ENCODE assay signal across 17 cellular contexts in genomic region chr7:47404005-47404404, GRCh38.
DNase-seq lines count a peak whose midpoint lies in the region; ATAC-seq and TF ChIP-seq lines count a peak whose summit lies in the region.
"Had no signal": no experiment of that assay in that cellular context is flagged by ENCODE, and none has a peak within 500 bp of the region (broad histone marks: within the 10 kb centered on the region; RNA-seq: fewer than 3 reads in every experiment).

No MANE protein-coding gene starts in this region.

- CTCF ChIA-PET in CD4-positive, alpha-beta T cell (lab: Charles Lee), result no interaction called here
- CTCF ChIA-PET in activated CD8-positive, alpha-beta memory T cell treated with anti-CD3 and anti-CD28 coated beads, Interleukin-2, amount 10 ng/mL, durations not matched to agents 7 days and 5 days (lab: Charles Lee), result no interaction called here

- H3K27ac ChIP-seq in CD4-positive, alpha-beta T cell (ENCODE audit: low read depth, low read length), result no peak overlapping the region
- H3K27ac ChIP-seq: neutrophil had no signal

- no peaks in the 10 kb centered on the region for H3K9me3 Mint-ChIP-seq in CD4-positive, alpha-beta T cell
- H3K9me3 Mint-ChIP-seq in naive thymus-derived CD8-positive, alpha-beta T cell, result no peaks in the 10 kb centered on the region
- H3K9me3 Mint-ChIP-seq in activated CD8-positive, alpha-beta memory T cell treated with anti-CD3 and anti-CD28 coated beads, Interleukin-2, amount 10 ng/mL, durations not matched to agents 7 days and 5 days (ENCODE audit: low read depth), result no peaks in the 10 kb centered on the region
- H3K9me3 Mint-ChIP-seq: dendritic cell treated with granulocyte-macrophage colony-stimulating factor and Interleukin-4, amounts not matched to agents 40 ng/mL and 50 ng/mL, for 4 days had no signal

- peak overlapping the region; percentile 16 for H3K27ac Mint-ChIP-seq in CD4-positive, alpha-beta T cell
- H3K27ac Mint-ChIP-seq in naive thymus-derived CD8-positive, alpha-beta T cell, result peak overlapping the region in 7 of 10 donors; percentile 1 to 91 (median 54)
- no peak overlapping the region for H3K27ac Mint-ChIP-seq in activated CD8-positive, alpha-beta memory T cell treated with anti-CD3 and anti-CD28 coated beads, Interleukin-2, amount 10 ng/mL, durations not matched to agents 7 days and 5 days
- H3K27ac Mint-ChIP-seq: dendritic cell treated with granulocyte-macrophage colony-stimulating factor and Interleukin-4, amounts not matched to agents 40 ng/mL and 50 ng/mL, for 4 days had no signal

- no peaks in the 10 kb centered on the region for H3K27me3 ChIP-seq in CD4-positive, alpha-beta T cell (ENCODE audit: control insufficient read depth, insufficient read depth, low read length)
- H3K27me3 ChIP-seq: gastroesophageal sphincter, neutrophil had no signal

- in situ Hi-C loops in GM13977 (cut with MboI; ENCODE audit: low pct_unique_long_range_greater_than_20kb, low sequenced_read_pairs, unreplicated experiment), result no loop called here

- ATAC-seq in CD4-positive, alpha-beta T cell (ENCODE audit: poor library complexity), result peak; percentile 61
- ATAC-seq in naive thymus-derived CD8-positive, alpha-beta T cell, result peak; percentile 63 to 81
- ATAC-seq in activated CD8-positive, alpha-beta memory T cell treated with anti-CD3 and anti-CD28 coated beads, Interleukin-2, amount 10 ng/mL, durations not matched to agents 7 days and 5 days, result no peak
- ATAC-seq in GM18870 (IDR thresholded peaks at IDR 0.05; ENCODE audit: unreplicated experiment), result no peak
- ATAC-seq: gastroesophageal sphincter, left cardiac atrium had no signal

- DNase-seq in CD1c-positive myeloid dendritic cell (ENCODE audit: extremely low spot score) (peak; percentile 9), amniotic epithelial cell (ENCODE audit: low read depth) (peak; percentile 93), NCI-H128 (lab: John Stamatoyannopoulos, UW; ENCODE audit: unreplicated experiment) (no peak), GM13977 (ENCODE audit: low spot score) (no peak)
- DNase-seq in CD4-positive, alpha-beta T cell, result no peak
- DNase-seq in naive thymus-derived CD8-positive, alpha-beta T cell, result peak in 6 of 10 donors; percentile 3 to 55 (median 36)
- DNase-seq in activated CD8-positive, alpha-beta memory T cell treated with anti-CD3 and anti-CD28 coated beads, Interleukin-2, amount 10 ng/mL, durations not matched to agents 7 days and 5 days, result no peak
- DNase-seq: AML-193, EL, left cardiac atrium, NCI-H187 treated with DMSO at 0.1 percent for 48 hours, NCI-H446, SW 1271 had no signal

- peak overlapping the region; percentile 9 for H3K4me3 Mint-ChIP-seq in CD4-positive, alpha-beta T cell
- H3K4me3 Mint-ChIP-seq in naive thymus-derived CD8-positive, alpha-beta T cell, result peak overlapping the region in 5 of 10 donors; percentile 17 to 47 (median 42)
- H3K4me3 Mint-ChIP-seq in activated CD8-positive, alpha-beta memory T cell treated with anti-CD3 and anti-CD28 coated beads, Interleukin-2, amount 10 ng/mL, durations not matched to agents 7 days and 5 days, result no peak overlapping the region
- H3K4me3 Mint-ChIP-seq: dendritic cell treated with granulocyte-macrophage colony-stimulating factor and Interleukin-4, amounts not matched to agents 40 ng/mL and 50 ng/mL, for 4 days had no signal

- no peaks in the 10 kb centered on the region for H3K27me3 Mint-ChIP-seq in CD4-positive, alpha-beta T cell
- H3K27me3 Mint-ChIP-seq in naive thymus-derived CD8-positive, alpha-beta T cell, result no peaks in the 10 kb centered on the region
- no peaks in the 10 kb centered on the region for H3K27me3 Mint-ChIP-seq in activated CD8-positive, alpha-beta memory T cell treated with anti-CD3 and anti-CD28 coated beads, Interleukin-2, amount 10 ng/mL, durations not matched to agents 7 days and 5 days
- H3K27me3 Mint-ChIP-seq: dendritic cell treated with granulocyte-macrophage colony-stimulating factor and Interleukin-4, amounts not matched to agents 40 ng/mL and 50 ng/mL, for 4 days had no signal

- H3K36me3 Mint-ChIP-seq in CD4-positive, alpha-beta T cell (ENCODE audit: low read depth), result no peaks in the 10 kb centered on the region
- H3K36me3 Mint-ChIP-seq in naive thymus-derived CD8-positive, alpha-beta T cell, result no peaks in the 10 kb centered on the region
- no peaks in the 10 kb centered on the region for H3K36me3 Mint-ChIP-seq in activated CD8-positive, alpha-beta memory T cell treated with anti-CD3 and anti-CD28 coated beads, Interleukin-2, amount 10 ng/mL, durations not matched to agents 7 days and 5 days

- TF ChIP-seq CTCF in CD4-positive, alpha-beta T cell (IDR thresholded peaks at IDR 0.05), result no peak
- TF ChIP-seq CTCF in GM13977 (IDR thresholded peaks at IDR 0.05; ENCODE audit: extremely low read depth, insufficient read depth, missing control alignments), result no peak

- intact Hi-C loops in CD4-positive, alpha-beta T cell (cut with DNase I, micrococcal nuclease), result no loop called here

- POLR2A ChIA-PET in CD4-positive, alpha-beta T cell (lab: Charles Lee), result no interaction called here
- POLR2A ChIA-PET in naive thymus-derived CD8-positive, alpha-beta T cell (lab: Charles Lee), result no interaction called here

- peaks cover 11% of the 10 kb centered on the region for H3K4me1 Mint-ChIP-seq in CD4-positive, alpha-beta T cell (ENCODE audit: low read depth)
- peaks cover 13 to 34% (median 20%) of the 10 kb centered on the region in 4 donors for H3K4me1 Mint-ChIP-seq in naive thymus-derived CD8-positive, alpha-beta T cell
- no peaks in the 10 kb centered on the region for H3K4me1 Mint-ChIP-seq in activated CD8-positive, alpha-beta memory T cell treated with anti-CD3 and anti-CD28 coated beads, Interleukin-2, amount 10 ng/mL, durations not matched to agents 7 days and 5 days

- no peaks in the 10 kb centered on the region for H3K9me3 ChIP-seq in CD4-positive, alpha-beta T cell (ENCODE audit: control insufficient read depth, low read length)
- H3K9me3 ChIP-seq: gastroesophageal sphincter, neutrophil had no signal

Comparison
In these comparisons a context has a peak if more than half of its experiments do, and no peak if none do; other contexts are left out.
1. DNase-seq: peak in CD1c-positive myeloid dendritic cell (single experiment), amniotic epithelial cell (single experiment) and naive thymus-derived CD8-positive, alpha-beta T cell (6 of 10); none in CD4-positive, alpha-beta T cell (0 of 10), NCI-H128 (single experiment), GM13977 (single experiment) and activated CD8-positive, alpha-beta memory T cell treated with anti-CD3 and anti-CD28 coated beads, Interleukin-2, amount 10 ng/mL, durations not matched to agents 7 days and 5 days (single experiment).
2. ATAC-seq: peak in CD4-positive, alpha-beta T cell (single experiment) and naive thymus-derived CD8-positive, alpha-beta T cell (2 of 2); none in activated CD8-positive, alpha-beta memory T cell treated with anti-CD3 and anti-CD28 coated beads, Interleukin-2, amount 10 ng/mL, durations not matched to agents 7 days and 5 days (single experiment) and GM18870 (single experiment).